Comparison of ENCODE assay signal across 10 cellular contexts in genomic region chr17:69358688-69359596, GRCh38. TPM values are rescaled to one million over a fixed set of nuclear protein-coding genes. Genes with fewer than 3 reads are reported as not detected.
DNase-seq lines count a peak whose midpoint lies in the region; ATAC-seq and TF ChIP-seq lines count a peak whose summit lies in the region.
"Had no signal": no experiment of that assay in that cellular context is flagged by ENCODE, and none has a peak within 500 bp of the region (broad histone marks: within the 10 kb centered on the region; RNA-seq: fewer than 3 reads in every experiment).

No MANE protein-coding gene starts in this region.

- H3K9me3 Mint-ChIP-seq in WTC11 (no peaks in the 10 kb centered on the region), nephron (no peaks in the 10 kb centered on the region)

- no peak overlapping the region for H3K4me3 ChIP-seq in dorsolateral prefrontal cortex
- H3K4me3 ChIP-seq: colonic mucosa had no signal

- H3K27ac Mint-ChIP-seq in WTC11 (no peak overlapping the region), nephron (no peak overlapping the region)

- no peaks in the 10 kb centered on the region for H3K27me3 Mint-ChIP-seq in WTC11 (ENCODE audit: low read depth)
- no peaks in the 10 kb centered on the region for H3K27me3 Mint-ChIP-seq in nephron (ENCODE audit: low read depth)

- TF ChIP-seq CTCF in WTC11 (IDR thresholded peaks at IDR 0.05): no peak
- TF ChIP-seq CTCF in nephron (IDR thresholded peaks at IDR 0.05; ENCODE audit: unreplicated experiment in 3 of 3): peak in 2 of 3 experiments; percentile 17 to 23
- no peak for TF ChIP-seq CTCF in dorsolateral prefrontal cortex (IDR thresholded peaks at IDR 0.05 in 54 of 56, conservative IDR thresholded peaks at IDR 0.05 in 2 of 56; ENCODE audit: low read depth in 1 of 56, partially characterized antibody in 56 of 56)

- CTCF ChIA-PET in WTC11 (lab: Charles Lee): interaction anchor here (0.6 to 2.9 kb wide), 20 partner anchors 8 to 188 kb away, joined by 3 to 31 read pairs (median 4); partner anchors contain the start of gene ABCA5

- no peak overlapping the region for H3K4me3 Mint-ChIP-seq in WTC11
- no peak overlapping the region for H3K4me3 Mint-ChIP-seq in nephron

- intact Hi-C loops in dorsolateral prefrontal cortex (cut with DNase I): no loop called here

- DNase-seq in NCI-H345 (lab: John Stamatoyannopoulos, UW): peak; percentile 13
- DNase-seq in NCI-H345 treated with DMSO at 0.1 percent for 48 hours (lab: John Stamatoyannopoulos, UW; ENCODE audit: unreplicated experiment): no peak
- peak; percentile 55 for DNase-seq in WTC11 (ENCODE audit: low spot score)
- DNase-seq in hippocampal formation (lab: John Stamatoyannopoulos, UW): no peak
- DNase-seq in dorsolateral prefrontal cortex: no peak
- no peak for DNase-seq in HUDEP-2 (lab: John Stamatoyannopoulos, UW; ENCODE audit: unreplicated experiment in 76 of 76)
- DNase-seq: colonic mucosa; stimulated activated CD4-positive, alpha-beta T cell treated with anti-CD3 and anti-CD28 coated beads, Interleukin-15, amount 100 ng/mL, for 24 hours had no signal

- POLR2A ChIA-PET in WTC11 (lab: Charles Lee): interaction anchor here (0.7 to 1.1 kb wide), 2 partner anchors 44 to 202 kb away, joined by 3 read pairs; no protein-coding TSS in a partner anchor

- H3K36me3 Mint-ChIP-seq in WTC11 (no peaks in the 10 kb centered on the region), nephron (ENCODE audit: low read depth) (no peaks in the 10 kb centered on the region)

- peak; percentile 54 for ATAC-seq in HG03432 (IDR thresholded peaks at IDR 0.05; ENCODE audit: unreplicated experiment)
- peak; percentile 98 for ATAC-seq in WTC11

- H3K4me1 Mint-ChIP-seq in WTC11 (peaks cover 18% of the 10 kb centered on the region), nephron (no peaks in the 10 kb centered on the region)

- no peaks in the 10 kb centered on the region for H3K27me3 ChIP-seq in dorsolateral prefrontal cortex
- H3K27me3 ChIP-seq: colonic mucosa had no signal

- H3K27ac ChIP-seq in dorsolateral prefrontal cortex: no peak overlapping the region
- H3K27ac ChIP-seq: colonic mucosa had no signal

TF ChIP-seq in WTC11, 78 proteins besides CTCF, POLR2A, EP300 and RAD21:
- no peak for TF ChIP-seq ZNF532 (CRISPR knock-in tag; IDR thresholded peaks at IDR 0.05; ENCODE audit: borderline replicate concordance)
- TF ChIP-seq SOX15 (CRISPR knock-in tag; IDR thresholded peaks at IDR 0.05): no peak
- no peak for TF ChIP-seq IRF2 (CRISPR knock-in tag; IDR thresholded peaks at IDR 0.05; ENCODE audit: borderline replicate concordance, low read depth)
- TF ChIP-seq USF2 (CRISPR knock-in tag; IDR thresholded peaks at IDR 0.05): peak; percentile 72
- peak; percentile 62 for TF ChIP-seq USF1 (CRISPR knock-in tag; IDR thresholded peaks at IDR 0.05)
- TF ChIP-seq RELA (CRISPR knock-in tag; IDR thresholded peaks at IDR 0.05; ENCODE audit: borderline replicate concordance): no peak
- peak; percentile 31; the same call in 1 of the 2 replicates for TF ChIP-seq ETV6 (CRISPR knock-in tag; IDR thresholded peaks at IDR 0.05)
- no peak for TF ChIP-seq MYBL2 (CRISPR knock-in tag; IDR thresholded peaks at IDR 0.05)

RNA-seq across cellular contexts. Expression of gene ABCA5, which starts 32.0 kb away (rescaled TPM):
- 1.4 to 1.8 TPM (median 1.6 TPM) in 3 replicates for total RNA-seq in WTC11 (2021)
- total RNA-seq in dorsolateral prefrontal cortex: 100 to 1,000 TPM in 16 of 120 experiments, 10 to 100 TPM in 104; 45.0 to 118 (median 84.0) TPM

RNA-seq across cellular contexts. Expression of gene MAP2K6, which starts 55.6 kb away (rescaled TPM):
- total RNA-seq in WTC11 (2021): 43.0 to 50.5 TPM (median 49.5 TPM) in 3 replicates
- 10 to 100 TPM in 119 of 120 experiments, 1 to 10 TPM in 1; 9.1 to 26.7 (median 17.7) TPM for total RNA-seq in dorsolateral prefrontal cortex

Comparison
In these comparisons a context has a peak if more than half of its experiments do, and no peak if none do; other contexts are left out.
1. DNase-seq: peak in NCI-H345 (single experiment) and WTC11 (single experiment); none in NCI-H345 treated with DMSO at 0.1 percent for 48 hours (single experiment), hippocampal formation (0 of 2), dorsolateral prefrontal cortex (0 of 10) and HUDEP-2 (0 of 76).
2. CTCF ChIP-seq: peak in nephron (2 of 3); none in WTC11 (single experiment) and dorsolateral prefrontal cortex (0 of 56).
3. RNA of gene ABCA5, which starts 32.0 kb away (total RNA-seq): 45.0 to 118 TPM in dorsolateral prefrontal cortex; 1.4 to 1.8 TPM in WTC11; every median in the first group is over 10 times any median in the second.